Comparison of ENCODE assay signal across 8 cellular contexts in the genomic region with DNA sequence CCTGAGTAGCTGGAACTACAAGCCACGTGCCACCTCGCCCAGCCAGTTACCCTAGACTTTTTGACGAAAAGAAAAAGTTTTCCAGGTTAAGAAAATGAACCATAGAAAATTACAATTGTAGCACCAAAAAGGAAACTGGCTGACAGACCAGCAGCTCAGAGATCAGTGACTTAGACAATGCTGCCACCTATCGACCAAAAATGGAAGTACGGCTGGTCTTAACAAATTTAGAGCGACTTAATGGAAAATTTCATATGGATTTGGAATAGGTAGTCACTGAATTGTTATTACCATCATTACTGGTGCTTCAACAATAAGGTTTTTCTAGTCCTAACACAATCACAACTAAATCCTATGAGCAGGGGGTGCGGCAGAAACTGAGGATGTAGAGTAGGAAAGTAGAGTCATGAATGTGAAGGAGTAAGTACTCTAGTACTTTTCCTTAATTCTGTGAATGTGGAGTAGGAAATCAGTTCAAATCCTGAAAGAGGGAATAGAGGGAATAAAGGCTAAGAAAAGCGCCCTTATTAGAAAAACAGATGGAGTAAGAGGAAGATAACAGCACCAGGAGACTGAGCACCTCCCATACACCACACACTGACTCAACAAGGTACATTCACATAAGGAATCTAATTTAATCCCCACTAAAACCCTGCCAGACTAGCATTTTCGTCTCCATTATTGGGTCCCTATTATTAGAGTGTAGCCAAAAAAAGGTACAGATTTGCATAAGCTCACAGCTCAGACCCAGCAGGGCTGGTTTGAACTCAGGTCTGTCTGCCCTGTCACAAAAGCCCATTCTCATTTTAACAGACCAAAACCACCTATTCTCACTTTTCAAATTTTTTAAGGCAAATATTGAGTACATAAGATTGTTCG. TPM values are rescaled to one million over a fixed set of nuclear protein-coding genes. Genes with fewer than 3 reads are reported as not detected.
DNase-seq lines count a peak whose midpoint lies in the region; ATAC-seq, FAIRE-seq and TF ChIP-seq lines count a peak whose summit lies in the region.

No MANE protein-coding gene starts in this region.

- H3K27ac Mint-ChIP-seq in central memory CD8-positive, alpha-beta T cell (ENCODE audit: low read depth): no peak overlapping the region

- no peak for DNase-seq in D721Med (ENCODE audit: insufficient read length, low spot score)
- peak; percentile 73 for DNase-seq in HEK293T (ENCODE audit: extremely low spot score)
- DNase-seq in NCI-H2227 (lab: John Stamatoyannopoulos, UW; ENCODE audit: unreplicated experiment): peak; percentile 85
- peak; percentile 76 for DNase-seq in activated CD4-positive, CD25-positive, alpha-beta regulatory T cell treated with anti-CD3 and anti-CD28 coated beads, Interleukin-2, amount 50 U/mL, for 72 hours
- peak; percentile 63 to 83 for DNase-seq in central memory CD8-positive, alpha-beta T cell (ENCODE audit: low spot score in 2 of 2)
- DNase-seq in left lobe of liver (ENCODE audit: low spot score): peak; percentile 66
- DNase-seq in stimulated activated CD4-positive, alpha-beta T cell treated with anti-CD3 and anti-CD28 coated beads, Interleukin-4, amount 100 ng/mL, for 4 hours: peak; percentile 61 to 68

- peak; percentile 99 for TF ChIP-seq CTCF in D721Med (IDR thresholded peaks at IDR 0.05; ENCODE audit: insufficient read depth, missing control alignments)

- peaks cover 22% of the 10 kb centered on the region for H3K4me1 Mint-ChIP-seq in central memory CD8-positive, alpha-beta T cell

- H3K27me3 Mint-ChIP-seq in central memory CD8-positive, alpha-beta T cell: peaks cover 63% of the 10 kb centered on the region

- POLR2A ChIA-PET in HEK293T (lab: Yijun Ruan, JAX): no interaction called here

- CTCF ChIA-PET in HEK293T (lab: Yijun Ruan, JAX): interaction anchor here (1.3 to 2.9 kb wide), 3 partner anchors 186 to 200 kb away, joined by 4 to 19 read pairs (median 4); no protein-coding TSS in a partner anchor

- H3K4me3 Mint-ChIP-seq in central memory CD8-positive, alpha-beta T cell: no peak overlapping the region

- H3K36me3 Mint-ChIP-seq in central memory CD8-positive, alpha-beta T cell (ENCODE audit: insufficient read depth): peaks cover 10% of the 10 kb centered on the region

- FAIRE-seq in D721Med (lab: Jason Lieb, UNC): peak; percentile 97

- ATAC-seq in central memory CD8-positive, alpha-beta T cell (replicated peaks; ENCODE audit: extremely low read depth, poor library complexity, severe bottlenecking): peak; percentile 40
- ATAC-seq in left lobe of liver: peak; percentile 90
- ATAC-seq in GM19351 (IDR thresholded peaks at IDR 0.05; ENCODE audit: unreplicated experiment): no peak

- H3K9me3 Mint-ChIP-seq in central memory CD8-positive, alpha-beta T cell: no peaks in the 10 kb centered on the region

TF ChIP-seq in HEK293T, 16 proteins besides CTCF, POLR2A, EP300 and RAD21:
- TF ChIP-seq ARNT (IDR thresholded peaks at IDR 0.05): no peak

RNA-seq across cellular contexts. Expression of a gene that starts 37.9 kb away (rescaled TPM):
- total RNA-seq in left lobe of liver: 79.8 TPM

RNA-seq across cellular contexts. Expression of a gene that starts 49.4 kb away (rescaled TPM):
- total RNA-seq in left lobe of liver: not detected
